23 cellular contexts compared by ENCODE assay signal in the genomic region with DNA sequence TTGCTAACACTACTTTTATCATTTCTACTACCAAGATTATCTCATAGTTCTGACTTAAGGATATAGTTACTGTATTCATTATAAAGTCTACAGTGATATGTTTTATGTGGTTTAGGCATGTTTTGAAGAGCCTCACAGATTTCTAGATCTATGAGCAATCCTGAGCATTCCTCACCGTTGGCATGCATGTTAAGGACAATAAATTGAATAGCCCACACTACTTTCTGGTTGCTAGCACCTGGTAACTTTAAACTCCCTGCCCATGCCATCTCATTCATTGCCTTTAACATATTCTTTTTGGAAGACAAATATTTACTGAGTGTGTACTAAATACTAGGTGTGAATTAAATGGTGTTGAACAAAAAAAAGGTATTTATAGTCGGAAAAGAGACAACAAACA.
A peak's percentile ranks its signal among the peaks of the same experiment; 100 is the strongest.
DNase-seq lines count a peak whose midpoint lies in the region; ATAC-seq, FAIRE-seq and TF ChIP-seq lines count a peak whose summit lies in the region.
"Had no signal": no experiment of that assay in that cellular context is flagged by ENCODE, and none has a peak within 500 bp of the region (broad histone marks: within the 10 kb centered on the region; RNA-seq: fewer than 3 reads in every experiment).

No MANE protein-coding gene starts in this region.

- peak overlapping the region; percentile 6 for H3K27ac Mint-ChIP-seq in MCF 10A (ENCODE audit: low read depth, unreplicated experiment)
- H3K27ac Mint-ChIP-seq: CD4-positive, alpha-beta memory T cell had no signal

- H3K27me3 ChIP-seq in breast epithelium (no peaks in the 10 kb centered on the region), mammary epithelial cell (ENCODE audit: insufficient read depth, low read length) (no peaks in the 10 kb centered on the region), keratinocyte (ENCODE audit: control insufficient read depth, extremely low read depth, insufficient read depth, low read length) (no peaks in the 10 kb centered on the region), spleen (replicated peaks in 1 of 7) (no peaks in the 10 kb centered on the region), upper lobe of right lung (no peaks in the 10 kb centered on the region)
- H3K27me3 ChIP-seq: BLaER1 treated with 17β-estradiol and CSF1 and Interleukin-3, amounts not matched to agents 10 nM and 100 nM; Peyer's patch; SJSA1 had no signal

- H3K4me3 Mint-ChIP-seq in MCF 10A (ENCODE audit: unreplicated experiment): no peak overlapping the region
- H3K4me3 Mint-ChIP-seq: CD4-positive, alpha-beta memory T cell had no signal

- no peaks in the 10 kb centered on the region for H3K27me3 Mint-ChIP-seq in MCF 10A (ENCODE audit: insufficient read depth, unreplicated experiment)
- H3K27me3 Mint-ChIP-seq: CD4-positive, alpha-beta memory T cell had no signal

- H3K9me3 Mint-ChIP-seq in MCF 10A (ENCODE audit: unreplicated experiment): no peaks in the 10 kb centered on the region

- H4K20me1 ChIP-seq in mammary epithelial cell (ENCODE audit: insufficient read depth, low read length) (no peaks in the 10 kb centered on the region), keratinocyte (ENCODE audit: control insufficient read depth, extremely low read depth, insufficient read depth, low read length) (no peaks in the 10 kb centered on the region)
- H4K20me1 ChIP-seq: BLaER1 treated with 17β-estradiol and CSF1 and Interleukin-3, amounts not matched to agents 10 nM and 100 nM had no signal

- in situ Hi-C loops in mammary epithelial cell (cut with MboI; ENCODE audit: low sequenced_read_pairs in 2 of 2): no loop called here

- no peaks in the 10 kb centered on the region for H3K9me3 ChIP-seq in breast epithelium
- no peaks in the 10 kb centered on the region for H3K9me3 ChIP-seq in mammary epithelial cell (replicated peaks; ENCODE audit: insufficient read depth, low read length)
- no peaks in the 10 kb centered on the region for H3K9me3 ChIP-seq in keratinocyte (ENCODE audit: control insufficient read depth, low read depth, low read length)
- peaks cover 0 to 28% (median 18%) of the 10 kb centered on the region in 8 donors for H3K9me3 ChIP-seq in spleen
- no peaks in the 10 kb centered on the region for H3K9me3 ChIP-seq in upper lobe of right lung
- H3K9me3 ChIP-seq: BLaER1 treated with 17β-estradiol and CSF1 and Interleukin-3, amounts not matched to agents 10 nM and 100 nM; Peyer's patch; SJSA1 had no signal

- H3K4me3 ChIP-seq in breast epithelium (no peak overlapping the region), mammary epithelial cell (replicated peaks in 1 of 3; ENCODE audit: insufficient read depth in 1 of 3, low read depth in 2 of 3, low read length in 3 of 3) (no peak overlapping the region), keratinocyte (ENCODE audit: control insufficient read depth in 2 of 3, extremely low read depth in 1 of 3, insufficient read depth in 2 of 3, low read depth in 1 of 3, low read length in 3 of 3) (no peak overlapping the region), spleen (no peak overlapping the region), upper lobe of right lung (no peak overlapping the region)
- H3K4me3 ChIP-seq: BLaER1 treated with 17β-estradiol and CSF1 and Interleukin-3, amounts not matched to agents 10 nM and 100 nM; Peyer's patch; SJSA1 had no signal

- no peak overlapping the region for H3K27ac ChIP-seq in breast epithelium
- peak overlapping the region; percentile 16 for H3K27ac ChIP-seq in mammary epithelial cell (ENCODE audit: insufficient read depth, low read depth, low read length)
- H3K27ac ChIP-seq in keratinocyte (ENCODE audit: control insufficient read depth, insufficient read depth, low read length): no peak overlapping the region
- H3K27ac ChIP-seq in spleen: no peak overlapping the region
- no peak overlapping the region for H3K27ac ChIP-seq in upper lobe of right lung
- H3K27ac ChIP-seq: 22Rv1; BLaER1 treated with 17β-estradiol and CSF1 and Interleukin-3, amounts not matched to agents 10 nM and 100 nM; Peyer's patch; SJSA1 had no signal

- 37% methylated on average over 2 of the region's 2 CpGs for WGBS in mammary epithelial cell (ENCODE audit: low coverage, missing lambda C conversion rate)
- 32 to 65% (median 43%) methylated on average over 2 of the region's 2 CpGs for WGBS in spleen, 5 donors

- CTCF ChIA-PET in MCF 10A (lab: Yijun Ruan, JAX) (interaction anchor here (0.7 kb wide), 1 partner anchor 161 kb away, joined by 4 read pairs; no protein-coding TSS in a partner anchor), mammary epithelial cell (lab: Charles Lee; ENCODE audit: low non-redundant PET) (interaction anchor here (0.7 kb wide), 1 partner anchor 26 kb away, joined by 8 read pairs; no protein-coding TSS in a partner anchor)

- no peak for TF ChIP-seq CTCF in MCF 10A (IDR thresholded peaks at IDR 0.05; ENCODE audit: unreplicated experiment)
- TF ChIP-seq CTCF in breast epithelium (IDR thresholded peaks at IDR 0.05): no peak
- no peak for TF ChIP-seq CTCF in mammary epithelial cell (conservative IDR thresholded peaks at IDR 0.05 in 1 of 2, IDR thresholded peaks at IDR 0.05 in 1 of 2; ENCODE audit: extremely low read depth in 1 of 2, insufficient read depth in 1 of 2, low read depth in 1 of 2, low read length in 2 of 2)
- TF ChIP-seq CTCF in keratinocyte (optimal IDR thresholded peaks at IDR 0.05 in 1 of 3, IDR thresholded peaks at IDR 0.05 in 1 of 3, conservative IDR thresholded peaks at IDR 0.05 in 1 of 3; ENCODE audit: extremely low read depth in 1 of 3, insufficient read depth in 2 of 3, low read length in 3 of 3): no peak
- no peak for TF ChIP-seq CTCF in spleen (IDR thresholded peaks at IDR 0.05 in 8 of 11, conservative IDR thresholded peaks at IDR 0.05 in 3 of 11)
- no peak for TF ChIP-seq CTCF in upper lobe of right lung (IDR thresholded peaks at IDR 0.05)

- H3K9ac ChIP-seq in mammary epithelial cell (ENCODE audit: insufficient read depth, low read length) (no peak overlapping the region), keratinocyte (ENCODE audit: control insufficient read depth, extremely low read depth, insufficient read depth, low read length) (no peak overlapping the region)
- H3K9ac ChIP-seq: BLaER1 treated with 17β-estradiol and CSF1 and Interleukin-3, amounts not matched to agents 10 nM and 100 nM had no signal

- no peak for FAIRE-seq in keratinocyte (lab: Jason Lieb, UNC)

- H3K36me3 ChIP-seq in breast epithelium (no peaks in the 10 kb centered on the region), mammary epithelial cell (ENCODE audit: insufficient read depth, low read length) (no peaks in the 10 kb centered on the region), keratinocyte (ENCODE audit: control insufficient read depth in 2 of 2, extremely low read depth in 1 of 2, insufficient read depth in 2 of 2, low read length in 2 of 2) (no peaks in the 10 kb centered on the region), spleen (no peaks in the 10 kb centered on the region), upper lobe of right lung (no peaks in the 10 kb centered on the region)
- H3K36me3 ChIP-seq: BLaER1 treated with 17β-estradiol and CSF1 and Interleukin-3, amounts not matched to agents 10 nM and 100 nM; Peyer's patch; SJSA1 had no signal

- TF ChIP-seq POLR2A in breast epithelium (IDR thresholded peaks at IDR 0.05): no peak
- no peak for TF ChIP-seq POLR2A in spleen (IDR thresholded peaks at IDR 0.05)

- H3K4me2 ChIP-seq in mammary epithelial cell (ENCODE audit: insufficient read depth, low read depth, low read length) (no peak overlapping the region), keratinocyte (ENCODE audit: control insufficient read depth, extremely low read depth, insufficient read depth, low read depth, low read length) (peak overlapping the region; percentile 13)
- H3K4me2 ChIP-seq: BLaER1 treated with 17β-estradiol and CSF1 and Interleukin-3, amounts not matched to agents 10 nM and 100 nM had no signal

- no peaks in the 10 kb centered on the region for H3K9me1 ChIP-seq in keratinocyte (ENCODE audit: control insufficient read depth, extremely low read depth, insufficient read depth, low read length)

- intact Hi-C loops in MCF 10A (cut with micrococcal nuclease) (no loop called here), breast epithelium (cut with DNase I; ENCODE audit: low total_unique reads) (no loop called here), mammary epithelial cell (cut with micrococcal nuclease) (no loop called here), spleen (cut with DNase I; ENCODE audit: low total_unique reads) (no loop called here), upper lobe of right lung (cut with DNase I) (no loop called here)

- no peaks in the 10 kb centered on the region for H3K36me3 Mint-ChIP-seq in MCF 10A (ENCODE audit: insufficient read depth, unreplicated experiment)
- H3K36me3 Mint-ChIP-seq: CD4-positive, alpha-beta memory T cell had no signal

- no peak for DNase-seq in MCF 10A (ENCODE audit: unreplicated experiment)
- DNase-seq in breast epithelium (ENCODE audit: low spot score in 2 of 2): no peak
- DNase-seq in mammary epithelial cell: peak; percentile 40
- DNase-seq in keratinocyte (ENCODE audit: low read depth, low spot score): no peak
- no peak for DNase-seq in spleen
- no peak for DNase-seq in NCI-H187 (lab: John Stamatoyannopoulos, UW)
- DNase-seq in upper lobe of right lung: no peak
- no peak for DNase-seq in occipital lobe (lab: John Stamatoyannopoulos, UW)
- DNase-seq: CD4-positive, alpha-beta memory T cell; DMS153; GDM1; H7; KG1; MV-4-11; NCI-H1105 treated with DMSO at 0.1 percent for 48 hours; NCI-H2171 treated with DMSO at 0.1 percent for 48 hours; NCI-H524 treated with DMSO at 0.1 percent for 48 hours; NCI-H82; Peyer's patch had no signal

- H3K4me1 ChIP-seq in breast epithelium (no peaks in the 10 kb centered on the region), mammary epithelial cell (ENCODE audit: insufficient read depth, low read length) (no peaks in the 10 kb centered on the region), keratinocyte (ENCODE audit: control insufficient read depth, extremely low read depth, insufficient read depth, low read length) (peaks cover 5% of the 10 kb centered on the region), spleen (no peaks in the 10 kb centered on the region), upper lobe of right lung (no peaks in the 10 kb centered on the region)
- H3K4me1 ChIP-seq: BLaER1 treated with 17β-estradiol and CSF1 and Interleukin-3, amounts not matched to agents 10 nM and 100 nM; Peyer's patch; SJSA1 had no signal

- dilution Hi-C loops in mammary epithelial cell (cut with HindIII; ENCODE audit: low sequenced_read_pairs): no loop called here
- dilution Hi-C loops in keratinocyte (cut with MboI; ENCODE audit: extremely low pct_ligation_motif_present, low sequenced_read_pairs): no loop called here

- peaks cover 18% of the 10 kb centered on the region for H3K4me1 Mint-ChIP-seq in MCF 10A (ENCODE audit: insufficient read depth, unreplicated experiment)
- H3K4me1 Mint-ChIP-seq: CD4-positive, alpha-beta memory T cell had no signal

- BruUV-seq in MCF 10A (replicated peaks; lab: Mats Ljungman, UMichigan) (no TSS peak), mammary epithelial cell (replicated peaks; lab: Mats Ljungman, UMichigan) (no TSS peak)

- H2AFZ ChIP-seq in mammary epithelial cell (ENCODE audit: low read depth, low read length) (no peak overlapping the region), keratinocyte (ENCODE audit: control insufficient read depth, low read length) (no peak overlapping the region)

- ATAC-seq in upper lobe of right lung: no peak
- ATAC-seq: Right ventricle myocardium inferior had no signal

- POLR2A ChIA-PET in MCF 10A (lab: Yijun Ruan, JAX): interaction anchor here (0.7 kb wide), 1 partner anchor 139 kb away, joined by 3 read pairs; no protein-coding TSS in a partner anchor

- H3K79me2 ChIP-seq in mammary epithelial cell (ENCODE audit: insufficient read depth, low read length) (no peaks in the 10 kb centered on the region), keratinocyte (ENCODE audit: control insufficient read depth, insufficient read depth, low read length) (no peaks in the 10 kb centered on the region)
